In genomic region chr9:35680331-35681105, GRCh38 we compare ENCODE assay signal across 1 cellular context.
TF ChIP-seq lines count a peak whose summit lies in the region.

No MANE protein-coding gene starts in this region.

TF ChIP-seq in GM12878, 131 proteins besides CTCF, POLR2A, EP300 and RAD21:
- TF ChIP-seq TCF12 (IDR thresholded peaks at IDR 0.05; ENCODE audit: low read depth, low read length) (no peak), POU2F2 (IDR thresholded peaks at IDR 0.05; ENCODE audit: borderline replicate concordance, low read depth, low read length) (peak; percentile 95; the same call in 2 of the 3 replicates)
TF ChIP-seq in GM12878: peak in this region for 1.
